Comparison of ENCODE assay signal across 13 cellular contexts in genomic region chr17:2067048-2067452, GRCh38. TPM values are rescaled to one million over a fixed set of nuclear protein-coding genes. Genes with fewer than 3 reads are reported as not detected.
DNase-seq lines count a peak whose midpoint lies in the region; ATAC-seq and TF ChIP-seq lines count a peak whose summit lies in the region.
"Had no signal": no experiment of that assay in that cellular context is flagged by ENCODE, and none has a peak within 500 bp of the region (broad histone marks: within the 10 kb centered on the region; RNA-seq: fewer than 3 reads in every experiment).

No MANE protein-coding gene starts in this region.

- DNase-seq in T-helper 2 cell treated with Interferon-gamma antibody and Interleukin-4, amounts not matched to agents 5 μg/mL and 100 μg/mL, for 36 hours (ENCODE audit: low spot score): no peak
- DNase-seq in T-helper 2 cell: no peak
- DNase-seq in choroid plexus epithelial cell (ENCODE audit: low read depth): no peak
- DNase-seq in thoracic aorta (ENCODE audit: low spot score): no peak
- DNase-seq in superior temporal gyrus (ENCODE audit: extremely low spot score): no peak
- no peak for DNase-seq in NCI-H82 treated with DMSO at 0.1 percent for 48 hours (lab: John Stamatoyannopoulos, UW; ENCODE audit: unreplicated experiment)
- DNase-seq: activated CD8-positive, alpha-beta memory T cell treated with anti-CD3 and anti-CD28 coated beads, Interleukin-2, amount 50 U/mL, for 48 hours; cerebellar nuclear complex; NCI-H1436 had no signal

- H3K4me1 ChIP-seq in muscle layer of duodenum (ENCODE audit: control insufficient read depth in 1 of 2, insufficient read depth in 2 of 2, low read length in 2 of 2) (peaks cover 26 to 43% of the 10 kb centered on the region in 2 donors), thoracic aorta (ENCODE audit: control insufficient read depth in 1 of 2, low read depth in 2 of 2) (peaks cover 0 to 65% of the 10 kb centered on the region in 2 donors)

- no peaks in the 10 kb centered on the region for H3K27me3 ChIP-seq in muscle layer of duodenum (ENCODE audit: low read depth, low read length)
- H3K27me3 ChIP-seq in thoracic aorta (replicated peaks; ENCODE audit: insufficient read depth): no peaks in the 10 kb centered on the region

- H3K36me3 ChIP-seq in muscle layer of duodenum (ENCODE audit: control insufficient read depth in 1 of 2, insufficient read depth in 2 of 2, low read length in 2 of 2) (peaks cover 15 to 66% of the 10 kb centered on the region in 2 donors), thoracic aorta (peaks cover 19% of the 10 kb centered on the region)

- H3K27ac Mint-ChIP-seq in T-helper 2 cell treated with Interferon-gamma antibody and Interleukin-4, amounts not matched to agents 5 μg/mL and 100 μg/mL, for 36 hours: peak overlapping the region; percentile 58
- H3K27ac Mint-ChIP-seq: type B pancreatic cell had no signal

- peaks cover 80% of the 10 kb centered on the region for H3K4me1 Mint-ChIP-seq in T-helper 2 cell treated with Interferon-gamma antibody and Interleukin-4, amounts not matched to agents 5 μg/mL and 100 μg/mL, for 36 hours (ENCODE audit: low read depth)

- peaks cover 53% of the 10 kb centered on the region for H3K36me3 Mint-ChIP-seq in T-helper 2 cell treated with Interferon-gamma antibody and Interleukin-4, amounts not matched to agents 5 μg/mL and 100 μg/mL, for 36 hours (ENCODE audit: low read depth)

- no peaks in the 10 kb centered on the region for H3K27me3 Mint-ChIP-seq in T-helper 2 cell treated with Interferon-gamma antibody and Interleukin-4, amounts not matched to agents 5 μg/mL and 100 μg/mL, for 36 hours (ENCODE audit: low read depth)
- H3K27me3 Mint-ChIP-seq: type B pancreatic cell had no signal

- no peaks in the 10 kb centered on the region for H3K9me3 ChIP-seq in muscle layer of duodenum (ENCODE audit: control insufficient read depth in 1 of 2, low read length in 2 of 2)
- no peaks in the 10 kb centered on the region for H3K9me3 ChIP-seq in thoracic aorta

- H3K27ac ChIP-seq in muscle layer of duodenum (ENCODE audit: low read length) (peak overlapping the region; percentile 56), thoracic aorta (peak overlapping the region; percentile 40 to 75)
- H3K27ac ChIP-seq: 22Rv1 had no signal

- TF ChIP-seq CTCF in choroid plexus epithelial cell (conservative IDR thresholded peaks at IDR 0.05; ENCODE audit: low read depth, low read length) (peak; percentile 0), thoracic aorta (IDR thresholded peaks at IDR 0.05) (no peak)

- ATAC-seq in thoracic aorta (ENCODE audit: insufficient number of reproducible peaks, low FRiP score, low read depth) (no peak), HG02870 (IDR thresholded peaks at IDR 0.05; ENCODE audit: unreplicated experiment) (no peak)

- no peak overlapping the region for H3K4me3 ChIP-seq in choroid plexus epithelial cell (ENCODE audit: low read depth, low read length)
- H3K4me3 ChIP-seq in muscle layer of duodenum (ENCODE audit: low read depth in 1 of 2, low read length in 2 of 2): no peak overlapping the region
- no peak overlapping the region for H3K4me3 ChIP-seq in thoracic aorta

- peak overlapping the region; percentile 14 for H3K4me3 Mint-ChIP-seq in T-helper 2 cell treated with Interferon-gamma antibody and Interleukin-4, amounts not matched to agents 5 μg/mL and 100 μg/mL, for 36 hours
- H3K4me3 Mint-ChIP-seq: type B pancreatic cell had no signal

- H3K9me3 Mint-ChIP-seq in T-helper 2 cell treated with Interferon-gamma antibody and Interleukin-4, amounts not matched to agents 5 μg/mL and 100 μg/mL, for 36 hours: no peaks in the 10 kb centered on the region
- H3K9me3 Mint-ChIP-seq: type B pancreatic cell had no signal

RNA-seq across cellular contexts. Expression of gene HIC1, which starts 12.1 kb away (rescaled TPM):
- 10 to 100 TPM; 38.3 to 53.9 TPM for total RNA-seq in thoracic aorta

RNA-seq across cellular contexts. Expression of gene OVCA2, which starts 25.2 kb away (rescaled TPM):
- 10 to 100 TPM; 44.1 to 46.6 TPM for total RNA-seq in thoracic aorta

RNA-seq across cellular contexts. Expression of gene DPH1, which starts 37.1 kb away (rescaled TPM):
- 10 to 100 TPM; 46.0 to 61.1 TPM for total RNA-seq in thoracic aorta

RNA-seq across cellular contexts. Expression of gene RTN4RL1, which starts 41.9 kb away (rescaled TPM):
- total RNA-seq in thoracic aorta: 1 to 10 TPM; 5.4 to 8.0 TPM
